2 cellular contexts compared by ENCODE assay signal in genomic region chr2:170123593-170123992, GRCh38.
A peak's percentile ranks its signal among the peaks of the same experiment; 100 is the strongest.
TF ChIP-seq lines count a peak whose summit lies in the region.

No MANE protein-coding gene starts in this region.

TF ChIP-seq in IMR-90, 13 proteins besides CTCF, POLR2A, EP300 and RAD21:
- TF ChIP-seq RCOR1 (IDR thresholded peaks at IDR 0.05; ENCODE audit: insufficient replicate concordance, low read length) (no peak), USF2 (IDR thresholded peaks at IDR 0.05; ENCODE audit: low read depth, low read length) (0 out of 2 replicates have a peak, but pooled peaks have one; percentile 9)
TF ChIP-seq in IMR-90: peak in this region for 1.

TF ChIP-seq in K562, 482 proteins besides CTCF, POLR2A, EP300 and RAD21:
- TF ChIP-seq ZNF165 (CRISPR knock-in tag; IDR thresholded peaks at IDR 0.05; ENCODE audit: borderline replicate concordance): no peak
- no peak for TF ChIP-seq NR3C1 (CRISPR knock-in tag; IDR thresholded peaks at IDR 0.05)
- no peak for TF ChIP-seq ZNF518B (CRISPR knock-in tag; IDR thresholded peaks at IDR 0.05)
- TF ChIP-seq ZNF644 (tag; IDR thresholded peaks at IDR 0.05; ENCODE audit: low read depth): no peak
